ENCODE assay signal across 1 cellular context in the genomic region with DNA sequence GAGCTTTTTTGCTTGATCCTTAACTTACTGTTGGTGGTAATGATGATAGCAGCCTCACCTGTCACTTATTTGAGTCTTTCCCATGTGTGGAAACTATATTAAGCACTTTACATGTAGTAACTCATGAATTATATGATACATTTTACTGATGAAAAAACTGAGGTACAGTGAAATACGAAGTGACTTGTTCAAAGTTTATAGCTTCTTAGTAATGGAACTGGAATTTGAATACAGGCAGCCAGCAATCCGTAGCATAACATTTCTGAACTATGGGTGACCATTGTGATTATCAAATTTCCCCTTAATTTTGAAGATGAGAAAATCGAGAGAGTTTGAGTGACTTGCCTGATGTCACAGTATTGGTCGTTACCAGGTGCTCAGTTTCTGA.
TF ChIP-seq lines count a peak whose summit lies in the region.

No MANE protein-coding gene starts in this region.

TF ChIP-seq in SK-N-SH, 30 proteins besides CTCF, POLR2A, EP300 and RAD21 (continued from another document):
- TF ChIP-seq, protein P1, sequence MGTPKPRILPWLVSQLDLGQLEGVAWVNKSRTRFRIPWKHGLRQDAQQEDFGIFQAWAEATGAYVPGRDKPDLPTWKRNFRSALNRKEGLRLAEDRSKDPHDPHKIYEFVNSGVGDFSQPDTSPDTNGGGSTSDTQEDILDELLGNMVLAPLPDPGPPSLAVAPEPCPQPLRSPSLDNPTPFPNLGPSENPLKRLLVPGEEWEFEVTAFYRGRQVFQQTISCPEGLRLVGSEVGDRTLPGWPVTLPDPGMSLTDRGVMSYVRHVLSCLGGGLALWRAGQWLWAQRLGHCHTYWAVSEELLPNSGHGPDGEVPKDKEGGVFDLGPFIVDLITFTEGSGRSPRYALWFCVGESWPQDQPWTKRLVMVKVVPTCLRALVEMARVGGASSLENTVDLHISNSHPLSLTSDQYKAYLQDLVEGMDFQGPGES (IDR thresholded peaks at IDR 0.05; ENCODE audit: low read depth, low read length), result no peak
- no peak for TF ChIP-seq GATA2 (CRISPR knock-in tag; IDR thresholded peaks at IDR 0.05)
